9 cellular contexts compared by ENCODE assay signal in the genomic region with DNA sequence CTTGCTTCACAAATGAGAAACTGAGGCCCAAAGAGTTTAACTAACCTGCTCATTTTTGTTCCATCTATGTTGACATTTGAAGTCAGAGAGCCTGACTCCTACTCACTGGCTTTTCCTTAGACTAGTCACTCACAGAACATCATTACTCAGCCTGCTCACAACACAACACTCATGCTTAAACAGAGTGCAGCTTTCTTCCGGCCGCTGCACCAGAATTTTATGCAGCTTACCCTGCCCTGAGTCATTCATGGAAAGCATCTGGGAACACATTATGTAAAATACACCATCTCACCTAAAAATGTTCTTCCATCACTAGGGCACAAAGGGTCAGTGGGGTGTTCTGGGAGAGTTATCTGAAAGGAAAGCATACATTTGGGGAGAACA.
DNase-seq lines count a peak whose midpoint lies in the region; ATAC-seq and TF ChIP-seq lines count a peak whose summit lies in the region.
"Had no signal": no experiment of that assay in that cellular context is flagged by ENCODE, and none has a peak within 500 bp of the region (broad histone marks: within the 10 kb centered on the region; RNA-seq: fewer than 3 reads in every experiment).

No MANE protein-coding gene starts in this region.

- H3F3A ChIP-seq in smooth muscle cell (ENCODE audit: low read depth): peaks cover 23% of the 10 kb centered on the region

- H3K9ac ChIP-seq in smooth muscle cell (ENCODE audit: low read depth): peak overlapping the region; percentile 63

- intact Hi-C loops in OCI-LY7 (cut with micrococcal nuclease; ENCODE audit: unreplicated experiment): no loop called here

- no peaks in the 10 kb centered on the region for H3K9me2 ChIP-seq in OCI-LY7 (ENCODE audit: insufficient read depth, low read length)

- H3K36me3 ChIP-seq in smooth muscle cell (ENCODE audit: low read depth) (no peaks in the 10 kb centered on the region), OCI-LY7 (ENCODE audit: insufficient read depth, low read length) (no peaks in the 10 kb centered on the region)

- no peaks in the 10 kb centered on the region for H3K9me3 ChIP-seq in smooth muscle cell (replicated peaks; ENCODE audit: low read depth)
- H3K9me3 ChIP-seq in OCI-LY7 (ENCODE audit: low read length): no peaks in the 10 kb centered on the region

- WGBS in smooth muscle cell (ENCODE audit: low lambda C conversion rate): 2% methylated on average over 2 of the region's 2 CpGs

- no peaks in the 10 kb centered on the region for H4K20me1 ChIP-seq in smooth muscle cell (ENCODE audit: low read depth)
- no peaks in the 10 kb centered on the region for H4K20me1 ChIP-seq in OCI-LY7 (ENCODE audit: insufficient read depth, low read length)

- ATAC-seq in GM19035 (IDR thresholded peaks at IDR 0.05; ENCODE audit: unreplicated experiment): peak; percentile 74
- ATAC-seq in HG03442 (IDR thresholded peaks at IDR 0.05; ENCODE audit: unreplicated experiment): peak; percentile 68
- ATAC-seq: GM23338 had no signal

- peak overlapping the region; percentile 86 for H3K27ac ChIP-seq in smooth muscle cell (ENCODE audit: low read depth)
- H3K27ac ChIP-seq in OCI-LY7 (ENCODE audit: low read depth, low read length, poor library complexity, severe bottlenecking): no peak overlapping the region

- H2AFZ ChIP-seq in smooth muscle cell (ENCODE audit: low read depth) (no peak overlapping the region), OCI-LY7 (ENCODE audit: low read length) (no peak overlapping the region)
- H2AFZ ChIP-seq: GM23338 had no signal

- H3K27me3 Mint-ChIP-seq in chondrocyte (ENCODE audit: low read depth): no peaks in the 10 kb centered on the region

- DNase-seq in chondrocyte (ENCODE audit: low spot score) (no peak), smooth muscle cell (lab: John Stamatoyannopoulos, UW; ENCODE audit: unreplicated experiment) (peak; percentile 1), OCI-LY7 (ENCODE audit: low spot score) (no peak), DMS53 treated with DMSO at 0.1 percent for 48 hours (lab: John Stamatoyannopoulos, UW; ENCODE audit: unreplicated experiment) (no peak)
- DNase-seq in stimulated activated CD4-positive, alpha-beta T cell treated with anti-CD3 and anti-CD28 coated beads, Interleukin-4, amount 100 ng/mL, for 1 hour: no peak
- DNase-seq in activated CD4-positive, alpha-beta T cell treated with anti-CD3 and anti-CD28 coated beads, Interleukin-2, amount 50 U/mL, for 4 hours: no peak

- H3K4me1 ChIP-seq in smooth muscle cell (ENCODE audit: low read depth) (peaks cover 21% of the 10 kb centered on the region), OCI-LY7 (ENCODE audit: insufficient read depth, low read length, poor library complexity, severe bottlenecking) (no peaks in the 10 kb centered on the region)

- no peak for TF ChIP-seq CTCF in chondrocyte (IDR thresholded peaks at IDR 0.05)
- TF ChIP-seq CTCF in smooth muscle cell (IDR thresholded peaks at IDR 0.05; ENCODE audit: borderline replicate concordance, insufficient read depth, poor library complexity, severe bottlenecking): no peak
- no peak for TF ChIP-seq CTCF in OCI-LY7 (conservative IDR thresholded peaks at IDR 0.05; ENCODE audit: low read length)

- no peaks in the 10 kb centered on the region for H3K36me3 Mint-ChIP-seq in chondrocyte (ENCODE audit: low read depth)

- H3K79me2 ChIP-seq in smooth muscle cell (ENCODE audit: low read depth) (no peaks in the 10 kb centered on the region), OCI-LY7 (ENCODE audit: insufficient read depth, low read depth, low read length) (no peaks in the 10 kb centered on the region)

- CTCF ChIA-PET in OCI-LY7 (lab: Charles Lee; ENCODE audit: unreplicated experiment): no interaction called here

- H3K4me3 ChIP-seq in smooth muscle cell (no peak overlapping the region), OCI-LY7 (ENCODE audit: low read depth, low read length, poor library complexity, severe bottlenecking) (no peak overlapping the region)
- H3K4me3 ChIP-seq: GM23338 had no signal

- no peaks in the 10 kb centered on the region for H3K9me3 Mint-ChIP-seq in chondrocyte (ENCODE audit: low read depth)
- H3K9me3 Mint-ChIP-seq: GM23338 had no signal

- no peak overlapping the region for H3K4me3 Mint-ChIP-seq in chondrocyte (ENCODE audit: unreplicated experiment)
- H3K4me3 Mint-ChIP-seq: GM23338 had no signal

- H3K4me2 ChIP-seq in smooth muscle cell (peak overlapping the region; percentile 18), OCI-LY7 (ENCODE audit: low read length) (no peak overlapping the region)
- H3K4me2 ChIP-seq: GM23338 had no signal

- peak overlapping the region; percentile 30 for H3K27ac Mint-ChIP-seq in chondrocyte (ENCODE audit: unreplicated experiment)
- H3K27ac Mint-ChIP-seq: GM23338 had no signal

- no peaks in the 10 kb centered on the region for H3K27me3 ChIP-seq in smooth muscle cell (ENCODE audit: low read depth)

- BruUV-seq in OCI-LY7 (replicated peaks; lab: Mats Ljungman, UMichigan): no TSS peak

- peaks cover 22% of the 10 kb centered on the region for H3K4me1 Mint-ChIP-seq in chondrocyte (ENCODE audit: low read depth)
- H3K4me1 Mint-ChIP-seq: GM23338 had no signal

- POLR2A ChIA-PET in OCI-LY7 (lab: Charles Lee): no interaction called here
